In the genomic region with DNA sequence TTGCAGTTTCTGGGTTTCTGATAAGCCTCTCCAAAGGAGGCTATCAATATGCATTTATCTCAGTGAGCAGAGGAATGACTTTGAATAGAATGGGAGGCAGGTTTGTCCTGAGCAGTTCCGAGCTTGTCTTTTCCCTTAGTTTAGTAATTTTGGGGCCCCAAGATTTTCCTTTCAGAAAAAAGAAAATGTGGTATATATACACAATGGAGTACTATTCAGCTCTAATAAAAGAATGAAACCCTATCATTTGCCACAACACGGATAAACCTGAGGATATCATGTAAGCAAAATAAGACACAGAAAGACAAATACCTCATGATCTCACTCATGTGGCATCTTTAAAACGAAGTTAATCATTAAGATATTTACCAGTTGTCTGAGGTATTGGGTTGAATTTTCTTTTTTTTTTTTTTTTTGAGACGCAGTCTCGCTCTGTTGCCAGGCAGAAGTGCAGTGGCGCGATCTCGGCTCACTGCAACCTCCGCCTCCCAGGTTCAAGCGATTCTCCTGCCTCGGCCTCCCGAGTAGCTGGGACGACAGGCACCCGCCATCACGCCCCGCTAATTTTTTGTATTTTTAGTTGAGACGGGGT, we compare ENCODE assay signal across 8 cellular contexts. TPM values are rescaled to one million over a fixed set of nuclear protein-coding genes. Genes with fewer than 3 reads are reported as not detected.
DNase-seq lines count a peak whose midpoint lies in the region; ATAC-seq and TF ChIP-seq lines count a peak whose summit lies in the region.

No MANE protein-coding gene starts in this region.

- H3K4me1 Mint-ChIP-seq in Calu3 (ENCODE audit: low read depth, unreplicated experiment) (peaks cover 9% of the 10 kb centered on the region), progenitor cell of endocrine pancreas (ENCODE audit: low read depth) (peaks cover 13% of the 10 kb centered on the region)
- H3K4me1 Mint-ChIP-seq in T-helper 2 cell treated with Interferon-gamma antibody and Interleukin-4, amounts not matched to agents 5 μg/mL and 100 μg/mL, for 36 hours (ENCODE audit: low read depth): peaks cover 25% of the 10 kb centered on the region

- peaks cover 51% of the 10 kb centered on the region for H3K36me3 Mint-ChIP-seq in Calu3 (ENCODE audit: insufficient read depth, unreplicated experiment)
- peaks cover 78% of the 10 kb centered on the region for H3K36me3 Mint-ChIP-seq in T-helper 2 cell treated with Interferon-gamma antibody and Interleukin-4, amounts not matched to agents 5 μg/mL and 100 μg/mL, for 36 hours (ENCODE audit: low read depth)
- peaks cover 45% of the 10 kb centered on the region for H3K36me3 Mint-ChIP-seq in progenitor cell of endocrine pancreas (ENCODE audit: insufficient read depth)

- DNase-seq in Calu3 (no peak), HFF-Myc (ENCODE audit: extremely low read depth, low read depth) (no peak), foreskin fibroblast (peak in 1 of 2 donors; percentile 16), progenitor cell of endocrine pancreas (ENCODE audit: low spot score, unreplicated experiment) (no peak), NOMO-1 (lab: John Stamatoyannopoulos, UW; ENCODE audit: unreplicated experiment in 2 of 2) (no peak)
- DNase-seq in T-helper 2 cell treated with Interferon-gamma antibody and Interleukin-4, amounts not matched to agents 5 μg/mL and 100 μg/mL, for 36 hours (ENCODE audit: low spot score): no peak

- TF ChIP-seq CTCF in Calu3 (IDR thresholded peaks at IDR 0.05; ENCODE audit: unreplicated experiment): no peak
- no peak for TF ChIP-seq CTCF in HFF-Myc (IDR thresholded peaks at IDR 0.05; ENCODE audit: low read depth, low read length, missing control alignments)
- no peak for TF ChIP-seq CTCF in foreskin fibroblast (IDR thresholded peaks at IDR 0.05; ENCODE audit: low read depth, low read length)
- TF ChIP-seq CTCF in progenitor cell of endocrine pancreas (IDR thresholded peaks at IDR 0.05; ENCODE audit: unreplicated experiment): no peak

- H3K27ac Mint-ChIP-seq in Calu3 (ENCODE audit: unreplicated experiment) (peak overlapping the region; percentile 99), progenitor cell of endocrine pancreas (peak overlapping the region; percentile 99)
- H3K27ac Mint-ChIP-seq in T-helper 2 cell treated with Interferon-gamma antibody and Interleukin-4, amounts not matched to agents 5 μg/mL and 100 μg/mL, for 36 hours: peak overlapping the region; percentile 99

- H3K27me3 Mint-ChIP-seq in Calu3 (ENCODE audit: unreplicated experiment) (no peaks in the 10 kb centered on the region), progenitor cell of endocrine pancreas (no peaks in the 10 kb centered on the region)
- no peaks in the 10 kb centered on the region for H3K27me3 Mint-ChIP-seq in T-helper 2 cell treated with Interferon-gamma antibody and Interleukin-4, amounts not matched to agents 5 μg/mL and 100 μg/mL, for 36 hours (ENCODE audit: low read depth)

- CTCF ChIA-PET in Calu3 (lab: Charles Lee): no interaction called here

- H3K9me3 Mint-ChIP-seq in Calu3 (ENCODE audit: low read depth, unreplicated experiment) (peaks cover 6% of the 10 kb centered on the region), progenitor cell of endocrine pancreas (ENCODE audit: low read depth) (peaks cover 12% of the 10 kb centered on the region)
- H3K9me3 Mint-ChIP-seq in T-helper 2 cell treated with Interferon-gamma antibody and Interleukin-4, amounts not matched to agents 5 μg/mL and 100 μg/mL, for 36 hours: peaks cover 20% of the 10 kb centered on the region

- BruUV-seq in Calu3 (replicated peaks; lab: Mats Ljungman, UMichigan): TSS peak; percentile 53

- H3K4me3 Mint-ChIP-seq in Calu3 (ENCODE audit: low read depth, unreplicated experiment) (peak overlapping the region; percentile 93), progenitor cell of endocrine pancreas (ENCODE audit: low read depth) (peak overlapping the region; percentile 96)
- H3K4me3 Mint-ChIP-seq in T-helper 2 cell treated with Interferon-gamma antibody and Interleukin-4, amounts not matched to agents 5 μg/mL and 100 μg/mL, for 36 hours: peak overlapping the region; percentile 97

- intact Hi-C loops in Calu3 (cut with micrococcal nuclease; ENCODE audit: unreplicated experiment): no loop called here

- H3K4me3 ChIP-seq in HFF-Myc (replicated peaks; ENCODE audit: low read depth, low read length): peak overlapping the region; percentile 74
- H3K4me3 ChIP-seq in foreskin fibroblast (ENCODE audit: low read depth in 1 of 2, low read length in 2 of 2): peak overlapping the region; percentile 94

- no peak for ATAC-seq in GM21526 (IDR thresholded peaks at IDR 0.05; ENCODE audit: low FRiP score, unreplicated experiment)
- ATAC-seq in HG03469 (IDR thresholded peaks at IDR 0.05; ENCODE audit: unreplicated experiment): no peak

RNA-seq across cellular contexts. Expression of a gene that starts 0.5 kb away (rescaled TPM):
- 21.3 and 25.4 TPM in 2 replicates for total RNA-seq in Calu3 (2022)
- 48.6 and 48.7 TPM in 2 replicates for total RNA-seq in progenitor cell of endocrine pancreas

RNA-seq across cellular contexts. Expression of a gene that starts 0.6 kb away (rescaled TPM):
- total RNA-seq in Calu3 (2022): 44.9 and 48.0 TPM in 2 replicates
- 73.5 and 76.6 TPM in 2 replicates for total RNA-seq in progenitor cell of endocrine pancreas
